Comparison of ENCODE assay signal across 12 cellular contexts in the genomic region with DNA sequence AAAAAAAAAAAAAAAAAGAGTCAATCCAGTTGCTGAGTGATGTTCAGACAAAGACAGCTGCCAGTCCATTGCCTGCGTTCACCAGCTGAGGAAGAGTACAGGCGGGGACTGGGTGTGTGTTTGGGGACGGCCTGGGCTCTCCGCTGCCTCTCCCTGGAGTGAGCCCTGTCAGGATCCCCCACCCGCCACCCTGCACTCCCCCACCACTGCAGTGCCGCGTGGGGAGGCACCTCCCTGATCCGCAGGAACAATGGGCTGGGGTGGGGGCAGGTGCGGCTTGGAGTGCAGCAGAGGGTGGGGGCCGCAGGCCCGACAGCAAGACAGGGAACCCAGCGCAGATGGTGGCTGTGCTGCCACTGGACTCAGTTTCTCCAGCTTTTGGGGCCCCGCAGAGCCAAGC. TPM values are rescaled to one million over a fixed set of nuclear protein-coding genes. Genes with fewer than 3 reads are reported as not detected.
DNase-seq lines count a peak whose midpoint lies in the region; ATAC-seq and TF ChIP-seq lines count a peak whose summit lies in the region.
"Had no signal": no experiment of that assay in that cellular context is flagged by ENCODE, and none has a peak within 500 bp of the region (broad histone marks: within the 10 kb centered on the region; RNA-seq: fewer than 3 reads in every experiment).

No MANE protein-coding gene starts in this region.

- TF ChIP-seq CTCF in heart right ventricle (IDR thresholded peaks at IDR 0.05) (no peak), foreskin fibroblast (IDR thresholded peaks at IDR 0.05; ENCODE audit: low read depth, low read length) (no peak), vagina (IDR thresholded peaks at IDR 0.05) (no peak)
- TF ChIP-seq CTCF in CD8-positive, alpha-beta T cell (IDR thresholded peaks at IDR 0.05): no peak

- no peak overlapping the region for H3K27ac Mint-ChIP-seq in CD8-positive, alpha-beta T cell
- H3K27ac Mint-ChIP-seq: activated CD4-positive, alpha-beta memory T cell treated with anti-CD3 and anti-CD28 coated beads for 36 hours had no signal

- no peaks in the 10 kb centered on the region for H3K9me3 ChIP-seq in heart right ventricle
- no peaks in the 10 kb centered on the region for H3K9me3 ChIP-seq in vagina
- no peaks in the 10 kb centered on the region for H3K9me3 ChIP-seq in CD8-positive, alpha-beta T cell (ENCODE audit: low read length)
- H3K9me3 ChIP-seq: body of pancreas had no signal

- no peak for DNase-seq in heart right ventricle
- DNase-seq in cardiac septum (ENCODE audit: low spot score): no peak
- no peak for DNase-seq in foreskin fibroblast
- DNase-seq in occipital lobe (lab: John Stamatoyannopoulos, UW): peak; percentile 31
- DNase-seq in vagina (ENCODE audit: extremely low spot score in 2 of 2): no peak
- no peak for DNase-seq in LoVo (ENCODE audit: low spot score)
- no peak for DNase-seq in T-helper 9 cell
- DNase-seq in CD8-positive, alpha-beta T cell: no peak
- DNase-seq: activated CD4-positive, alpha-beta memory T cell treated with anti-CD3 and anti-CD28 coated beads for 36 hours; body of pancreas; GOT3; OCI-M1 had no signal

- peak overlapping the region in 6 of 10 donors; percentile 64 to 97 (median 83) for H3K27ac ChIP-seq in heart right ventricle
- H3K27ac ChIP-seq in vagina: peak overlapping the region; percentile 82
- no peak overlapping the region for H3K27ac ChIP-seq in CD8-positive, alpha-beta T cell (ENCODE audit: low read depth, low read length)

- H3K9me3 Mint-ChIP-seq in CD8-positive, alpha-beta T cell: no peaks in the 10 kb centered on the region

- 19 to 36% methylated on average over 13 of the region's 13 CpGs for WGBS in heart right ventricle, 2 donors

- H3K27me3 ChIP-seq in heart right ventricle (peaks cover 0 to 76% (median 18%) of the 10 kb centered on the region in 7 donors), vagina (no peaks in the 10 kb centered on the region)
- H3K27me3 ChIP-seq in CD8-positive, alpha-beta T cell (ENCODE audit: insufficient read depth, low read length): peaks cover 27% of the 10 kb centered on the region
- H3K27me3 ChIP-seq: body of pancreas had no signal

- peaks cover 3 to 19% (median 17%) of the 10 kb centered on the region in 9 donors for H3K4me1 ChIP-seq in heart right ventricle
- peaks cover 25% of the 10 kb centered on the region for H3K4me1 ChIP-seq in vagina
- peaks cover 10% of the 10 kb centered on the region for H3K4me1 ChIP-seq in CD8-positive, alpha-beta T cell (ENCODE audit: insufficient read depth, low read length)

- no peak overlapping the region for H3K4me3 Mint-ChIP-seq in CD8-positive, alpha-beta T cell
- H3K4me3 Mint-ChIP-seq: activated CD4-positive, alpha-beta memory T cell treated with anti-CD3 and anti-CD28 coated beads for 36 hours had no signal

- no peak for TF ChIP-seq POLR2A in vagina (IDR thresholded peaks at IDR 0.05)

- POLR2A ChIA-PET in CD8-positive, alpha-beta T cell (lab: Charles Lee): no interaction called here

- H3K4me3 ChIP-seq in heart right ventricle: peak overlapping the region; percentile 67 to 95 (median 84)
- peak overlapping the region; percentile 66 to 69 for H3K4me3 ChIP-seq in foreskin fibroblast (ENCODE audit: low read depth in 1 of 2, low read length in 2 of 2)
- H3K4me3 ChIP-seq in vagina: peak overlapping the region; percentile 59 to 94
- no peak overlapping the region for H3K4me3 ChIP-seq in CD8-positive, alpha-beta T cell (ENCODE audit: low read depth, low read length)

- CTCF ChIA-PET in CD8-positive, alpha-beta T cell (lab: Charles Lee): interaction anchor here (0.5 to 0.9 kb wide), 2 partner anchors 10 to 59 kb away, joined by 3 read pairs; no protein-coding TSS in a partner anchor

- peaks cover 3% of the 10 kb centered on the region for H3K4me1 Mint-ChIP-seq in CD8-positive, alpha-beta T cell (ENCODE audit: low read depth)

- H3K36me3 Mint-ChIP-seq in CD8-positive, alpha-beta T cell: no peaks in the 10 kb centered on the region
- H3K36me3 Mint-ChIP-seq: activated CD4-positive, alpha-beta memory T cell treated with anti-CD3 and anti-CD28 coated beads for 36 hours had no signal

- intact Hi-C loops in heart right ventricle (cut with DNase I): loop anchor here in 5 of 10 donors (2.0 to 10.0 kb wide), 4 partner anchors 46 to 58 kb away; no protein-coding TSS in a partner anchor
- intact Hi-C loops in cardiac septum (cut with DNase I): no loop called here
- intact Hi-C loops in vagina (cut with DNase I): no loop called here
- intact Hi-C loops in CD8-positive, alpha-beta T cell (cut with DNase I, micrococcal nuclease): no loop called here

- peaks cover 67% of the 10 kb centered on the region for H3K27me3 Mint-ChIP-seq in CD8-positive, alpha-beta T cell (ENCODE audit: low read depth)

- peak in 3 of 8 donors; percentile 7 to 25 (median 16) for ATAC-seq in heart right ventricle
- ATAC-seq in CD8-positive, alpha-beta T cell: no peak
- ATAC-seq: body of pancreas had no signal

- no peaks in the 10 kb centered on the region for H3K36me3 ChIP-seq in heart right ventricle
- H3K36me3 ChIP-seq in vagina: no peaks in the 10 kb centered on the region
- H3K36me3 ChIP-seq in CD8-positive, alpha-beta T cell (ENCODE audit: insufficient read depth, low read length): no peaks in the 10 kb centered on the region

RNA-seq across cellular contexts. Expression of gene HSPA12A, which starts 1.4 kb away (rescaled TPM):
- total RNA-seq in heart right ventricle: 10 to 100 TPM in 6 of 10 donors, 1 to 10 TPM in 4; 9.1 to 18.1 (median 10.7) TPM
- 1 to 10 TPM; 5.1 to 7.2 TPM for polyA plus RNA-seq in heart right ventricle
- 8.1 TPM for total RNA-seq in cardiac septum
- total RNA-seq in occipital lobe: 17.3 TPM
- 28.7 TPM for total RNA-seq in vagina
- total RNA-seq in CD8-positive, alpha-beta T cell: under 1 TPM; 0.08 to 0.78 TPM
